ENCODE assay signal across 19 cellular contexts in the genomic region with DNA sequence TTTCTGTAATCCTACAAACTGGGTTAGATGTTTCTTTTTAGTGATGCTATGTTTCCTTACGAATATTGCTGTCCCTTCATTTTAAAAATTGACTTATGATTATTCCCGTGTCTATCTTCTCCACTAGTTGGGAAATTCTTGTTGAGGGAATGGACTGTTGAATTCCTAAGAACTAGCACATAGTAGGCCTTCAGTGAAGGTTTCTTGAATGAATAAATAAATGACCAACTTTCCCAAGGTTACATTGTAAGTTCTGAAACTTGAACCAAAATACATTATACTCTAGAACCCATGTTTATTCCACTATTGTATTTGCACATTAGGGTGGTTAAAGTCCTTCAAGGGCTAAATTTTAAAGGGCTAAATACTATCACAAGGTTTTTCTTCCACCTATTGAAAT.
"Had no signal": no experiment of that assay in that cellular context is flagged by ENCODE, and none has a peak within 500 bp of the region (broad histone marks: within the 10 kb centered on the region; RNA-seq: fewer than 3 reads in every experiment).

No MANE protein-coding gene starts in this region.

- H2AFZ ChIP-seq: parathyroid adenoma had no signal

- H3K27me3 ChIP-seq: brain microvascular endothelial cell, stomach had no signal

- H3K4me3 ChIP-seq: lower lobe of right lung, smooth muscle cell, stomach had no signal

- H3K79me2 ChIP-seq: parathyroid adenoma had no signal

- H3K4me1 ChIP-seq: parathyroid adenoma had no signal

- H3K9me3 ChIP-seq: lower lobe of right lung, stomach had no signal

- H3K36me3 ChIP-seq: brain microvascular endothelial cell, lower lobe of right lung, stomach had no signal

- H3K27ac ChIP-seq: brain microvascular endothelial cell, lower lobe of right lung, parathyroid adenoma had no signal

- DNase-seq: activated CD4-positive, alpha-beta T cell treated with anti-CD3 and anti-CD28 coated beads for 48 hours; activated CD4-positive, CD25-positive, alpha-beta regulatory T cell; activated CD8-positive, alpha-beta T cell treated with anti-CD3 and anti-CD28 coated beads for 36 hours; activated naive CD4-positive, alpha-beta T cell treated with anti-CD3 and anti-CD28 coated beads for 36 hours; activated T-cell treated with anti-CD3 and anti-CD28 coated beads, Interleukin-2, amount 50 U/mL, for 4 hours; anterior cingulate cortex; brain microvascular endothelial cell; cerebellar nuclear complex; cortex of kidney; hippocampal formation; left colon; lower lobe of right lung; midbrain; stimulated activated CD4-positive, alpha-beta T cell treated with anti-CD3 and anti-CD28 coated beads, Interleukin-4, amount 100 ng/mL, for 1 hour; stomach; T-helper 9 cell; trophoblast cell had no signal

- H3K4me2 ChIP-seq: smooth muscle cell had no signal

- H3K9ac ChIP-seq: parathyroid adenoma had no signal
